16 cellular contexts compared by ENCODE assay signal in genomic region chr5:134447815-134448520, GRCh38. TPM values are rescaled to one million over a fixed set of nuclear protein-coding genes. Genes with fewer than 3 reads are reported as not detected.
A peak's percentile ranks its signal among the peaks of the same experiment; 100 is the strongest.
DNase-seq lines count a peak whose midpoint lies in the region; ATAC-seq and TF ChIP-seq lines count a peak whose summit lies in the region.
"Had no signal": no experiment of that assay in that cellular context is flagged by ENCODE, and none has a peak within 500 bp of the region (broad histone marks: within the 10 kb centered on the region; RNA-seq: fewer than 3 reads in every experiment).

No MANE protein-coding gene starts in this region.

- intact Hi-C loops in cardiac septum (cut with DNase I) = no loop called here
- intact Hi-C loops in Right ventricle myocardium inferior (cut with DNase I) = no loop called here
- intact Hi-C loops in activated B cell treated with CpG ODN at 0.5 μM for 24 hours (cut with micrococcal nuclease) = loop anchor here (1.0 to 5.0 kb wide), 5 partner anchors 11 to 94 kb away; partner anchors contain the start of gene JADE2

- ATAC-seq in Right ventricle myocardium inferior (no peak), activated B cell treated with CpG ODN at 0.5 μM for 24 hours (ENCODE audit: low read depth) (peak; percentile 56), foreskin keratinocyte (no peak)
- ATAC-seq: K562 had no signal

- CTCF ChIA-PET in activated B cell treated with CpG ODN at 0.5 μM for 24 hours (lab: Charles Lee) = interaction anchor here (1.2 to 1.5 kb wide), 2 partner anchors 37 to 79 kb away, joined by 4 read pairs; partner anchors contain the start of gene CDKN2AIPNL

- H3K4me3 Mint-ChIP-seq in activated B cell treated with CpG ODN at 0.5 μM for 24 hours (no peak overlapping the region), nephron progenitor cell (no peak overlapping the region)
- H3K4me3 Mint-ChIP-seq: CD4-positive, CD25-positive, alpha-beta regulatory T cell; H9 had no signal

- H3K27ac Mint-ChIP-seq in activated B cell treated with CpG ODN at 0.5 μM for 24 hours = peak overlapping the region; percentile 76
- peak overlapping the region; percentile 71 for H3K27ac Mint-ChIP-seq in nephron progenitor cell

- no peaks in the 10 kb centered on the region for H3K27me3 ChIP-seq in foreskin keratinocyte

- H3K36me3 Mint-ChIP-seq in activated B cell treated with CpG ODN at 0.5 μM for 24 hours (ENCODE audit: low read depth) (no peaks in the 10 kb centered on the region), nephron progenitor cell (ENCODE audit: low read depth) (no peaks in the 10 kb centered on the region)

- H3K4me1 ChIP-seq in foreskin keratinocyte = peaks cover 8% of the 10 kb centered on the region

- no peak for TF ChIP-seq CTCF in activated B cell treated with CpG ODN at 0.5 μM for 24 hours (IDR thresholded peaks at IDR 0.05)
- TF ChIP-seq CTCF in nephron progenitor cell (IDR thresholded peaks at IDR 0.05) = no peak
- no peak for TF ChIP-seq CTCF in foreskin keratinocyte (conservative IDR thresholded peaks at IDR 0.05)

- H3K9me3 Mint-ChIP-seq in activated B cell treated with CpG ODN at 0.5 μM for 24 hours (no peaks in the 10 kb centered on the region), nephron progenitor cell (no peaks in the 10 kb centered on the region)
- H3K9me3 Mint-ChIP-seq: H9 had no signal

- no peak overlapping the region for H3K27ac ChIP-seq in foreskin keratinocyte

- POLR2A ChIA-PET in activated B cell treated with CpG ODN at 0.5 μM for 24 hours (lab: Charles Lee) = interaction anchor here (0.6 to 2.4 kb wide), 8 partner anchors 12 to 108 kb away, joined by 3 to 10 read pairs (median 4); partner anchors contain the start of gene JADE2

- H3K27me3 Mint-ChIP-seq in activated B cell treated with CpG ODN at 0.5 μM for 24 hours = no peaks in the 10 kb centered on the region
- peaks cover 16% of the 10 kb centered on the region for H3K27me3 Mint-ChIP-seq in nephron progenitor cell (ENCODE audit: low read depth, poor library complexity)
- H3K27me3 Mint-ChIP-seq: CD4-positive, CD25-positive, alpha-beta regulatory T cell had no signal

- peak; percentile 62 for DNase-seq in cardiac septum (ENCODE audit: low spot score)
- DNase-seq in Right ventricle myocardium inferior (ENCODE audit: missing footprints) = no peak
- DNase-seq in activated B cell treated with CpG ODN at 0.5 μM for 24 hours = peak; percentile 38
- no peak for DNase-seq in nephron progenitor cell
- no peak for DNase-seq in D341Med (ENCODE audit: low spot score)
- no peak for DNase-seq in NAMALWA (ENCODE audit: low spot score)
- no peak for DNase-seq in kidney tubule cell (ENCODE audit: low spot score)
- DNase-seq in foreskin keratinocyte = no peak
- DNase-seq: 8988T; CD4-positive, CD25-positive, alpha-beta regulatory T cell; COR-L47; H9; NCI-H1694 treated with DMSO at 0.1 percent for 48 hours; NCI-H774; SIG-M5 had no signal

- peaks cover 49% of the 10 kb centered on the region for H3K4me1 Mint-ChIP-seq in activated B cell treated with CpG ODN at 0.5 μM for 24 hours
- H3K4me1 Mint-ChIP-seq in nephron progenitor cell = peaks cover 22% of the 10 kb centered on the region

RNA-seq across cellular contexts. Expression of gene CDKN2AIPNL, which starts 36.3 kb away (rescaled TPM):
- total RNA-seq in cardiac septum (27.2 TPM), Right ventricle myocardium inferior (45.7 TPM), activated B cell treated with CpG ODN at 0.5 μM for 24 hours (21.6 and 22.4 TPM in 2 replicates), foreskin keratinocyte (28.4 and 37.8 TPM in 2 replicates)
- polyA plus RNA-seq in foreskin keratinocyte = 33.6 and 40.7 TPM in 2 replicates

Comparison
In these comparisons a context has a peak if more than half of its experiments do, and no peak if none do; other contexts are left out.
1. DNase-seq: peak in cardiac septum (single experiment) and activated B cell treated with CpG ODN at 0.5 μM for 24 hours (single experiment); none in Right ventricle myocardium inferior (single experiment), nephron progenitor cell (single experiment), D341Med (single experiment), NAMALWA (single experiment), kidney tubule cell (single experiment) and foreskin keratinocyte (0 of 2).